In genomic region chr7:4753610-4754432, GRCh38 we compare ENCODE assay signal across 8 cellular contexts. TPM values are rescaled to one million over a fixed set of nuclear protein-coding genes. Genes with fewer than 3 reads are reported as not detected.
A peak's percentile ranks its signal among the peaks of the same experiment; 100 is the strongest.
DNase-seq lines count a peak whose midpoint lies in the region; ATAC-seq and TF ChIP-seq lines count a peak whose summit lies in the region.

No MANE protein-coding gene starts in this region.

- intact Hi-C loops in Calu3 (cut with micrococcal nuclease; ENCODE audit: unreplicated experiment) = loop anchor here (10.0 kb wide), 1 partner anchor 139 kb away; no protein-coding TSS in a partner anchor

- H3K4me1 Mint-ChIP-seq in Calu3 (ENCODE audit: low read depth, unreplicated experiment) = no peaks in the 10 kb centered on the region
- H3K4me1 Mint-ChIP-seq in type B pancreatic cell (ENCODE audit: unreplicated experiment) = peaks cover 7% of the 10 kb centered on the region

- H3K27me3 Mint-ChIP-seq in Calu3 (ENCODE audit: unreplicated experiment) = no peaks in the 10 kb centered on the region
- H3K27me3 Mint-ChIP-seq in type B pancreatic cell = no peaks in the 10 kb centered on the region

- no CpG with 5 or more reads among the region's 30 CpGs for WGBS in trophoblast cell (ENCODE audit: extremely low coverage, insufficient coverage, insufficient read length)

- H3K18ac ChIP-seq in trophoblast cell (ENCODE audit: low read length) = no peak overlapping the region

- CTCF ChIA-PET in Calu3 (lab: Charles Lee) = interaction anchor here (1.1 kb wide), 1 partner anchor 9 kb away, joined by 5 read pairs; no protein-coding TSS in a partner anchor

- H3K4ac ChIP-seq in trophoblast cell (ENCODE audit: low read depth, low read length) = no peak overlapping the region

- peak overlapping the region; percentile 12 for H4K12ac ChIP-seq in trophoblast cell (ENCODE audit: low read depth, low read length)

- no peak overlapping the region for H4K8ac ChIP-seq in trophoblast cell (ENCODE audit: low read depth, low read length)

- H3K27ac Mint-ChIP-seq in Calu3 (ENCODE audit: unreplicated experiment) = peak overlapping the region; percentile 20
- no peak overlapping the region for H3K27ac Mint-ChIP-seq in type B pancreatic cell

- BruUV-seq in Calu3 (replicated peaks; lab: Mats Ljungman, UMichigan) = no TSS peak

- no peaks in the 10 kb centered on the region for H3K79me1 ChIP-seq in trophoblast cell (ENCODE audit: low read length)

- H3K27ac ChIP-seq in trophoblast cell (ENCODE audit: low read depth, low read length) = no peak overlapping the region

- H3K4me3 ChIP-seq in trophoblast cell (ENCODE audit: low read depth, low read length) = no peak overlapping the region

- H2BK12ac ChIP-seq in trophoblast cell (ENCODE audit: low read length) = no peak overlapping the region

- no peak overlapping the region for H3K9ac ChIP-seq in trophoblast cell (ENCODE audit: low read length)

- no peak overlapping the region for H3K4me2 ChIP-seq in trophoblast cell (ENCODE audit: low read length)

- no peak overlapping the region for H3K14ac ChIP-seq in trophoblast cell (ENCODE audit: low read length)

- no peak overlapping the region for H2BK5ac ChIP-seq in trophoblast cell (ENCODE audit: low read depth, low read length, poor library complexity)

- H3K4me3 Mint-ChIP-seq in Calu3 (ENCODE audit: low read depth, unreplicated experiment) = no peak overlapping the region
- no peak overlapping the region for H3K4me3 Mint-ChIP-seq in type B pancreatic cell

- no peaks in the 10 kb centered on the region for H3K4me1 ChIP-seq in trophoblast cell (ENCODE audit: control insufficient read depth in 1 of 2, insufficient read depth in 2 of 2, low read length in 2 of 2)

- no peak overlapping the region for H2AK5ac ChIP-seq in trophoblast cell (ENCODE audit: low read length)

- H3K23ac ChIP-seq in trophoblast cell (ENCODE audit: low read length) = no peak overlapping the region

- H3K36me3 ChIP-seq in trophoblast cell (ENCODE audit: control insufficient read depth in 1 of 2, insufficient read depth in 2 of 2, low read length in 2 of 2) = peaks cover 43 to 49% of the 10 kb centered on the region in 2 experiments

- H3K9me3 ChIP-seq in trophoblast cell (ENCODE audit: insufficient read depth, low read depth, low read length) = no peaks in the 10 kb centered on the region

- H2AFZ ChIP-seq in trophoblast cell (ENCODE audit: insufficient read depth, low read length, poor library complexity) = no peak overlapping the region

- no peaks in the 10 kb centered on the region for H3K27me3 ChIP-seq in trophoblast cell (ENCODE audit: insufficient read depth, low read length)

- H4K91ac ChIP-seq in trophoblast cell (ENCODE audit: low read depth, low read length) = no peak overlapping the region

- no peaks in the 10 kb centered on the region for H3K9me3 Mint-ChIP-seq in Calu3 (ENCODE audit: low read depth, unreplicated experiment)
- no peaks in the 10 kb centered on the region for H3K9me3 Mint-ChIP-seq in type B pancreatic cell

- peak; percentile 82 for ATAC-seq in GM21360 (IDR thresholded peaks at IDR 0.05; ENCODE audit: unreplicated experiment)

- peak; percentile 96 for TF ChIP-seq CTCF in Calu3 (IDR thresholded peaks at IDR 0.05; ENCODE audit: unreplicated experiment)
- peak; percentile 92 for TF ChIP-seq CTCF in type B pancreatic cell (conservative IDR thresholded peaks at IDR 0.05)

- DNase-seq in Calu3 (peak; percentile 96), HK-2 (ENCODE audit: unreplicated experiment) (peak; percentile 83), SHP77 (lab: John Stamatoyannopoulos, UW) (peak; percentile 76 to 89), activated gamma-delta T cell treated with Interleukin-2 at 50 U/mL for 16 hours (peak; percentile 84), globus pallidus (ENCODE audit: low spot score) (peak; percentile 69), trophoblast cell (peak; percentile 45 to 79), type B pancreatic cell (ENCODE audit: extremely low spot score, unreplicated experiment) (peak; percentile 83)

- H3K79me2 ChIP-seq in trophoblast cell (ENCODE audit: control insufficient read depth, insufficient read depth, low read length, poor library complexity) = no peaks in the 10 kb centered on the region

- H3K36me3 Mint-ChIP-seq in Calu3 (ENCODE audit: insufficient read depth, unreplicated experiment) = peaks cover 78% of the 10 kb centered on the region
- H3K36me3 Mint-ChIP-seq in type B pancreatic cell = peaks cover 3% of the 10 kb centered on the region

- no peak overlapping the region for H2BK120ac ChIP-seq in trophoblast cell (ENCODE audit: insufficient read depth, low read length, poor library complexity)

RNA-seq across cellular contexts. Expression of gene AP5Z1, which starts 21.6 kb away (rescaled TPM):
- total RNA-seq in Calu3 (2022) = 66.1 and 70.7 TPM in 2 replicates
- polyA plus RNA-seq in trophoblast cell (2013) = 19.8 and 22.2 TPM in 2 replicates
- 36.9 and 53.2 TPM in 2 replicates for total RNA-seq in type B pancreatic cell (ENCODE audit: low replicate concordance)
